In genomic region chr2:128172191-128172590, GRCh38 we compare ENCODE assay signal across 11 cellular contexts.
DNase-seq lines count a peak whose midpoint lies in the region; ATAC-seq and TF ChIP-seq lines count a peak whose summit lies in the region.
"Had no signal": no experiment of that assay in that cellular context is flagged by ENCODE, and none has a peak within 500 bp of the region (broad histone marks: within the 10 kb centered on the region; RNA-seq: fewer than 3 reads in every experiment).

No MANE protein-coding gene starts in this region.

- peak; percentile 26 for TF ChIP-seq CTCF in AG09319 (IDR thresholded peaks at IDR 0.05; ENCODE audit: low read depth, low read length)

- CTCF ChIA-PET in activated naive CD4-positive, alpha-beta T cell treated with anti-CD3 and anti-CD28 coated beads for 36 hours (lab: Charles Lee) = interaction anchor here (0.6 kb wide), 1 partner anchor 52 kb away, joined by 3 read pairs; no protein-coding TSS in a partner anchor

- H3K4me3 Mint-ChIP-seq in activated naive CD4-positive, alpha-beta T cell treated with anti-CD3 and anti-CD28 coated beads for 36 hours = no peak overlapping the region

- intact Hi-C loops in activated naive CD4-positive, alpha-beta T cell treated with anti-CD3 and anti-CD28 coated beads for 36 hours (cut with micrococcal nuclease) = loop anchor here (10.0 kb wide), 1 partner anchor 143 kb away; the partner anchor contains the start of gene HS6ST1

- DNase-seq in AG09319 (ENCODE audit: extremely low read depth, low read depth) (no peak), H7 (peak; percentile 25), astrocyte of the hippocampus (ENCODE audit: low read depth, low spot score) (peak; percentile 9), islet precursor cell (peak; percentile 58), GM19240 (ENCODE audit: insufficient read length, low spot score) (no peak)
- DNase-seq in activated naive CD4-positive, alpha-beta T cell treated with anti-CD3 and anti-CD28 coated beads for 36 hours = no peak
- DNase-seq: colonic mucosa, MM.1S, SHP77 treated with DMSO at 0.1 percent for 48 hours had no signal

- H3K9me3 Mint-ChIP-seq in activated naive CD4-positive, alpha-beta T cell treated with anti-CD3 and anti-CD28 coated beads for 36 hours = no peaks in the 10 kb centered on the region

- H3K4me1 Mint-ChIP-seq in activated naive CD4-positive, alpha-beta T cell treated with anti-CD3 and anti-CD28 coated beads for 36 hours (ENCODE audit: low read depth) = peaks cover 9% of the 10 kb centered on the region

- no peak overlapping the region for H3K4me3 ChIP-seq in H7 (ENCODE audit: insufficient read depth, low read depth, low read length)
- H3K4me3 ChIP-seq: colonic mucosa had no signal

- H3K36me3 ChIP-seq in H7 (replicated peaks; ENCODE audit: control insufficient read depth, insufficient read depth, low read length) = peaks cover 15% of the 10 kb centered on the region
- H3K36me3 ChIP-seq: colonic mucosa had no signal

- H3K27me3 Mint-ChIP-seq in activated naive CD4-positive, alpha-beta T cell treated with anti-CD3 and anti-CD28 coated beads for 36 hours (ENCODE audit: low read depth) = no peaks in the 10 kb centered on the region

- H3K27me3 ChIP-seq in H7 (ENCODE audit: control insufficient read depth, insufficient read depth, low read length) = no peaks in the 10 kb centered on the region
- H3K27me3 ChIP-seq: colonic mucosa had no signal

- H3K36me3 Mint-ChIP-seq in activated naive CD4-positive, alpha-beta T cell treated with anti-CD3 and anti-CD28 coated beads for 36 hours (ENCODE audit: low read depth) = peaks cover 48% of the 10 kb centered on the region

- ATAC-seq in GM21723 (IDR thresholded peaks at IDR 0.05; ENCODE audit: unreplicated experiment) = no peak
- ATAC-seq in GM18870 (IDR thresholded peaks at IDR 0.05; ENCODE audit: unreplicated experiment) = no peak

- no peak overlapping the region for H3K27ac Mint-ChIP-seq in activated naive CD4-positive, alpha-beta T cell treated with anti-CD3 and anti-CD28 coated beads for 36 hours

Comparison
In these comparisons a context has a peak if more than half of its experiments do, and no peak if none do; other contexts are left out.
1. DNase-seq: peak in H7 (single experiment), astrocyte of the hippocampus (single experiment) and islet precursor cell (single experiment); none in AG09319 (single experiment), GM19240 (single experiment) and activated naive CD4-positive, alpha-beta T cell treated with anti-CD3 and anti-CD28 coated beads for 36 hours (single experiment).